ENCODE assay signal across 8 cellular contexts in the genomic region with DNA sequence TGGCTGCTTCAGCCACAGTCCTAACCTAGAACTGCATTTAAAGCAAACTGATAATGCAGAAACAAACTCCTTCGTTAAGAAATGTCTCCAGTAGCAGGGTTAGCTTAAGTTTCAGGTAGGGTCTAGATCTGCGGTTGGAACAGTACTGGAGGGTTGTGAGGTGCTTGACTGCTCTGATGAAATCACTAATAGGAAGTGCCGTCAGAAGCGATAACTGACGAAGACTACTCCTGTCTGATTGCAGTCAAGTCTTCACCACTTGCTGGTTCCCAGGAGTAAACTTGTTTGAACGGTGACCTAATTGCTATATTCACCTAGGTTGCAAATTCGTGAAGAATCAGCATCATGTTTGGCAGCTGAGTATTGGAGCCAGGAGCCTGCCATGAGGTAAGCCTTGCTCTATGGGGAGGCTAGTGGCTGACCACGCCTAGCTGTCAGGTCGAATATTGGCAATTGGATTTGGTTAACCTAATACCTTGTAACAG. TPM values are rescaled to one million over a fixed set of nuclear protein-coding genes. Genes with fewer than 3 reads are reported as not detected.
DNase-seq lines count a peak whose midpoint lies in the region; TF ChIP-seq lines count a peak whose summit lies in the region.

No MANE protein-coding gene starts in this region.

- peak overlapping the region; percentile 77 for H3K4me3 ChIP-seq in effector memory CD4-positive, alpha-beta T cell (ENCODE audit: insufficient read depth, low read depth, low read length, poor library complexity, severe bottlenecking)
- H3K4me3 ChIP-seq in neural cell (ENCODE audit: low read length): peak overlapping the region; percentile 96

- H2BK15ac ChIP-seq in H9 (ENCODE audit: low read depth, low read length): no peak overlapping the region

- H3K9me3 ChIP-seq in H9 (ENCODE audit: control insufficient read depth, low read depth, low read length): no peaks in the 10 kb centered on the region
- H3K9me3 ChIP-seq in effector memory CD4-positive, alpha-beta T cell (ENCODE audit: control insufficient read depth, low read length): no peaks in the 10 kb centered on the region
- no peaks in the 10 kb centered on the region for H3K9me3 ChIP-seq in neural cell (ENCODE audit: low read length)

- H3K36me3 ChIP-seq in effector memory CD4-positive, alpha-beta T cell (ENCODE audit: control insufficient read depth, insufficient read depth, low read length): peaks cover 23% of the 10 kb centered on the region
- H3K36me3 ChIP-seq in neural cell (ENCODE audit: insufficient read depth, low read length): peaks cover 7% of the 10 kb centered on the region

- H3K27me3 ChIP-seq in H9 (ENCODE audit: insufficient read depth, low read length): no peaks in the 10 kb centered on the region
- H3K27me3 ChIP-seq in effector memory CD4-positive, alpha-beta T cell (replicated peaks; ENCODE audit: control insufficient read depth, insufficient read depth, low read length, poor library complexity, severe bottlenecking): no peaks in the 10 kb centered on the region
- no peaks in the 10 kb centered on the region for H3K27me3 ChIP-seq in neural cell (ENCODE audit: insufficient read depth, low read depth, low read length)

- peaks cover 49 to 56% of the 10 kb centered on the region in 2 experiments for H3K4me1 Mint-ChIP-seq in H9

- no peak for TF ChIP-seq EP300 in neural cell (conservative IDR thresholded peaks at IDR 0.05; ENCODE audit: poor library complexity, severe bottlenecking)

- no peak for TF ChIP-seq CTCF in H9 (conservative IDR thresholded peaks at IDR 0.05)
- no peak for TF ChIP-seq CTCF in neural cell (IDR thresholded peaks at IDR 0.05; ENCODE audit: poor library complexity, severe bottlenecking)

- no peak overlapping the region for H3K4ac ChIP-seq in H9 (ENCODE audit: low read depth, low read length)

- H2AFZ ChIP-seq in H9 (ENCODE audit: low read length) (no peak overlapping the region), neural cell (ENCODE audit: low read depth, low read length) (no peak overlapping the region)

- H3F3A ChIP-seq in neural cell (ENCODE audit: insufficient read depth, low read length, poor library complexity, severe bottlenecking): no peaks in the 10 kb centered on the region

- H3K56ac ChIP-seq in H9 (ENCODE audit: insufficient read length, low read depth, low read length): peak overlapping the region; percentile 28

- H2BK120ac ChIP-seq in H9 (ENCODE audit: low read depth, low read length, poor library complexity, severe bottlenecking): no peak overlapping the region

- H3K4me1 ChIP-seq in H9 (ENCODE audit: insufficient read depth, low read length): 0 out of 2 replicates have a peak, but pooled peaks cover 4% of the 10 kb centered on the region
- peaks cover 19% of the 10 kb centered on the region for H3K4me1 ChIP-seq in effector memory CD4-positive, alpha-beta T cell (ENCODE audit: control insufficient read depth, insufficient read depth, low read length, poor library complexity, severe bottlenecking)

- no peak overlapping the region for H4K91ac ChIP-seq in H9 (ENCODE audit: insufficient read length, low read depth, low read length)

- peaks cover 0 to 2% of the 10 kb centered on the region in 2 experiments; a peak in 1 of 5 replicates for H3K9me3 Mint-ChIP-seq in H9

- no peaks in the 10 kb centered on the region for H3K9me2 ChIP-seq in neural cell (ENCODE audit: insufficient read depth, low read length)

- H3K27me3 Mint-ChIP-seq in H9 (ENCODE audit: low read depth): peaks cover 5% of the 10 kb centered on the region

- H4K20me1 ChIP-seq in H9 (ENCODE audit: control insufficient read depth, insufficient read depth, insufficient read length) (no peaks in the 10 kb centered on the region), neural cell (ENCODE audit: insufficient read depth) (no peaks in the 10 kb centered on the region)

- no peak overlapping the region for H3K14ac ChIP-seq in H9 (ENCODE audit: insufficient read depth, low read length)

- H3T11ph ChIP-seq in H9 (ENCODE audit: low read length): no peak overlapping the region

- peak overlapping the region; percentile 74 for H3K27ac ChIP-seq in H9 (ENCODE audit: insufficient read length, low read depth, low read length)
- H3K27ac ChIP-seq in effector memory CD4-positive, alpha-beta T cell (ENCODE audit: insufficient read depth, low read length, poor library complexity, severe bottlenecking): peak overlapping the region; percentile 87
- H3K27ac ChIP-seq in neural cell (ENCODE audit: low read length): no peak overlapping the region

- no peak for DNase-seq in H9
- peak; percentile 57 for DNase-seq in RKO (ENCODE audit: low spot score)
- DNase-seq in effector memory CD4-positive, alpha-beta T cell: peak in 2 of 3 donors; percentile 12 to 20
- DNase-seq in HCEC 1CT: no peak
- DNase-seq in 8988T: no peak
- no peak for DNase-seq in NCI-H1105 treated with DMSO at 0.1 percent for 48 hours (lab: John Stamatoyannopoulos, UW)
- DNase-seq in NCI-H526 treated with DMSO at 0.1 percent for 48 hours (lab: John Stamatoyannopoulos, UW): no peak

- no peak overlapping the region for H2AK5ac ChIP-seq in H9 (ENCODE audit: insufficient read length, low read length)

- peak overlapping the region; percentile 97 for H3K4me2 ChIP-seq in H9 (ENCODE audit: insufficient read depth, insufficient read length, low read length)
- H3K4me2 ChIP-seq in neural cell (ENCODE audit: low read length): peak overlapping the region; percentile 41

- peaks cover 9% of the 10 kb centered on the region for H3K23me2 ChIP-seq in H9 (ENCODE audit: insufficient read length, low read depth, low read length, poor library complexity, severe bottlenecking)

- H3K18ac ChIP-seq in H9 (ENCODE audit: insufficient read length, low read depth, low read length): no peak overlapping the region

- H4K5ac ChIP-seq in H9 (ENCODE audit: insufficient read length, low read depth, low read length): no peak overlapping the region

- no peak overlapping the region for H2BK5ac ChIP-seq in H9 (ENCODE audit: insufficient read length, low read length)

- H3K36me3 Mint-ChIP-seq in H9 (ENCODE audit: insufficient read depth in 1 of 3, low read depth in 3 of 3): peaks cover 42 to 60% (median 56%) of the 10 kb centered on the region in 3 experiments

- no peak overlapping the region for H4K8ac ChIP-seq in H9 (replicated peaks; ENCODE audit: insufficient read length, low read depth, low read length)

- H3K79me2 ChIP-seq in H9 (ENCODE audit: insufficient read depth, low read length) (peaks cover 5% of the 10 kb centered on the region; the same call in 1 of the 2 replicates), neural cell (replicated peaks; ENCODE audit: insufficient read depth, low read length) (peaks cover 29% of the 10 kb centered on the region)

- H2BK20ac ChIP-seq in H9 (ENCODE audit: low read depth, low read length, poor library complexity, severe bottlenecking): no peak overlapping the region

- WGBS in H9 (ENCODE audit: extremely low coverage, insufficient read length, low lambda C conversion rate): no CpG with 5 or more reads among the region's 9 CpGs

- peaks cover 9% of the 10 kb centered on the region for H3K79me1 ChIP-seq in H9 (ENCODE audit: insufficient read depth, low read depth, low read length, poor library complexity, severe bottlenecking)

- H3K9ac ChIP-seq in H9 (ENCODE audit: extremely low read depth, insufficient read length, low read length) (peak overlapping the region; percentile 99), neural cell (ENCODE audit: low read length) (peak overlapping the region; percentile 89)

- no peak overlapping the region for H3K23ac ChIP-seq in H9 (ENCODE audit: insufficient read length, low read depth, low read length)

- peak overlapping the region; percentile 99 for H3K4me3 Mint-ChIP-seq in H9

- H3K27ac Mint-ChIP-seq in H9: peak overlapping the region; percentile 92 to 99 (median 98); a peak in 6 of 7 replicates

- H2BK12ac ChIP-seq in H9 (ENCODE audit: insufficient read length, low read depth, low read length): no peak overlapping the region

- TF ChIP-seq RAD21 in neural cell (conservative IDR thresholded peaks at IDR 0.05): no peak

TF ChIP-seq in neural cell, 6 proteins besides CTCF, POLR2A, EP300 and RAD21:
- TF ChIP-seq SMC3 (conservative IDR thresholded peaks at IDR 0.05; ENCODE audit: poor library complexity) (no peak), REST (IDR thresholded peaks at IDR 0.05; ENCODE audit: borderline replicate concordance) (no peak), POLR2AphosphoS5 (IDR thresholded peaks at IDR 0.05) (no peak), EZH2 (IDR thresholded peaks at IDR 0.05; ENCODE audit: borderline replicate concordance, insufficient read depth, low read length, poor library complexity, severe bottlenecking) (no peak), MXI1 (conservative IDR thresholded peaks at IDR 0.05; ENCODE audit: poor library complexity, severe bottlenecking) (no peak), TAF1 (IDR thresholded peaks at IDR 0.05; ENCODE audit: low read depth) (no peak)

RNA-seq across cellular contexts. Expression of gene TRPV2, which starts 24.5 kb away (rescaled TPM):
- total RNA-seq in H9 (2021): 1.0 and 1.1 TPM in 2 replicates
- polyA plus RNA-seq in neural cell: not detected in 2 replicates
- polyA minus RNA-seq in neural cell: not detected in 2 replicates

RNA-seq across cellular contexts. Expression of gene LRRC75A, which starts 52.1 kb away (rescaled TPM):
- 9.4 and 10.1 TPM in 2 replicates for total RNA-seq in H9 (2021)
- polyA plus RNA-seq in neural cell: 0.20 and 0.53 TPM in 2 replicates
- polyA minus RNA-seq in neural cell: 1.5 and 2.0 TPM in 2 replicates

RNA-seq across cellular contexts. Expression of gene UBB, which starts 59.0 kb away (rescaled TPM):
- total RNA-seq in H9 (2021): 1,609 and 1,663 TPM in 2 replicates
- polyA plus RNA-seq in neural cell: 2,177 and 2,318 TPM in 2 replicates
- polyA minus RNA-seq in neural cell: 878 and 940 TPM in 2 replicates

Comparison
In these comparisons a context has a peak if more than half of its experiments do, and no peak if none do; other contexts are left out.
1. DNase-seq: peak in RKO (single experiment) and effector memory CD4-positive, alpha-beta T cell (2 of 3); none in H9 (single experiment), HCEC 1CT (single experiment), 8988T (single experiment), NCI-H1105 treated with DMSO at 0.1 percent for 48 hours (single experiment) and NCI-H526 treated with DMSO at 0.1 percent for 48 hours (single experiment).